In genomic region chr16:88634141-88634993, GRCh38 we compare ENCODE assay signal across 8 cellular contexts. TPM values are rescaled to one million over a fixed set of nuclear protein-coding genes. Genes with fewer than 3 reads are reported as not detected.
DNase-seq lines count a peak whose midpoint lies in the region; ATAC-seq lines count a peak whose summit lies in the region.
"Had no signal": no experiment of that assay in that cellular context is flagged by ENCODE, and none has a peak within 500 bp of the region (broad histone marks: within the 10 kb centered on the region; RNA-seq: fewer than 3 reads in every experiment).

No MANE protein-coding gene starts in this region.

- peak; percentile 81 for DNase-seq in activated CD4-positive, alpha-beta memory T cell treated with anti-CD3 and anti-CD28 coated beads, Interleukin-2, amount 10 ng/mL, durations not matched to agents 7 days and 5 days
- DNase-seq in epidermal melanocyte (ENCODE audit: insufficient read length, low spot score): peak; percentile 64
- DNase-seq in naive thymus-derived CD8-positive, alpha-beta T cell: peak in 7 of 10 donors; percentile 39 to 55 (median 46)
- DNase-seq in SHP77 (lab: John Stamatoyannopoulos, UW): no peak
- DNase-seq in GM19240 (ENCODE audit: insufficient read length, low spot score): no peak

- H3K4me3 Mint-ChIP-seq in activated CD4-positive, alpha-beta memory T cell treated with anti-CD3 and anti-CD28 coated beads, Interleukin-2, amount 10 ng/mL, durations not matched to agents 7 days and 5 days: peak overlapping the region; percentile 76
- peak overlapping the region; percentile 42 to 85 (median 80) for H3K4me3 Mint-ChIP-seq in naive thymus-derived CD8-positive, alpha-beta T cell
- H3K4me3 Mint-ChIP-seq: brain had no signal

- peak overlapping the region; percentile 62 for H3K27ac Mint-ChIP-seq in activated CD4-positive, alpha-beta memory T cell treated with anti-CD3 and anti-CD28 coated beads, Interleukin-2, amount 10 ng/mL, durations not matched to agents 7 days and 5 days
- H3K27ac Mint-ChIP-seq in naive thymus-derived CD8-positive, alpha-beta T cell: peak overlapping the region in 5 of 10 donors; percentile 31 to 90 (median 59)
- H3K27ac Mint-ChIP-seq: brain had no signal

- peaks cover 23% of the 10 kb centered on the region for H3K36me3 Mint-ChIP-seq in activated CD4-positive, alpha-beta memory T cell treated with anti-CD3 and anti-CD28 coated beads, Interleukin-2, amount 10 ng/mL, durations not matched to agents 7 days and 5 days (ENCODE audit: low read depth)
- H3K36me3 Mint-ChIP-seq in naive thymus-derived CD8-positive, alpha-beta T cell: peaks cover 0 to 23% (median 2%) of the 10 kb centered on the region in 3 donors

- ATAC-seq in GM19043 (IDR thresholded peaks at IDR 0.05; ENCODE audit: low read depth, unreplicated experiment) (peak; percentile 47), HG03196 (IDR thresholded peaks at IDR 0.05; ENCODE audit: unreplicated experiment) (peak; percentile 49)
- peak; percentile 43 to 47 for ATAC-seq in naive thymus-derived CD8-positive, alpha-beta T cell

- POLR2A ChIA-PET in activated CD4-positive, alpha-beta memory T cell treated with anti-CD3 and anti-CD28 coated beads, Interleukin-2, amount 10 ng/mL, durations not matched to agents 7 days and 5 days (lab: Charles Lee): interaction anchor here (1.2 to 1.8 kb wide), 4 partner anchors 15 to 71 kb away, joined by 3 to 15 read pairs (median 12); partner anchors contain the start of gene CYBA
- POLR2A ChIA-PET in naive thymus-derived CD8-positive, alpha-beta T cell (lab: Charles Lee): interaction anchor here (0.7 to 1.6 kb wide), 4 partner anchors 14 to 66 kb away, joined by 3 to 11 read pairs (median 4); no protein-coding TSS in a partner anchor

- H3K9me3 Mint-ChIP-seq in activated CD4-positive, alpha-beta memory T cell treated with anti-CD3 and anti-CD28 coated beads, Interleukin-2, amount 10 ng/mL, durations not matched to agents 7 days and 5 days: no peaks in the 10 kb centered on the region
- H3K9me3 Mint-ChIP-seq in naive thymus-derived CD8-positive, alpha-beta T cell: peaks cover 0 to 2% (median 0%) of the 10 kb centered on the region in 9 donors
- H3K9me3 Mint-ChIP-seq: brain had no signal

- CTCF ChIA-PET in activated CD4-positive, alpha-beta memory T cell treated with anti-CD3 and anti-CD28 coated beads, Interleukin-2, amount 10 ng/mL, durations not matched to agents 7 days and 5 days (lab: Charles Lee): interaction anchor here (1.3 kb wide), 1 partner anchor 14 kb away, joined by 3 read pairs; no protein-coding TSS in a partner anchor

- peaks cover 48% of the 10 kb centered on the region for H3K4me1 Mint-ChIP-seq in activated CD4-positive, alpha-beta memory T cell treated with anti-CD3 and anti-CD28 coated beads, Interleukin-2, amount 10 ng/mL, durations not matched to agents 7 days and 5 days
- peaks cover 11 to 44% (median 38%) of the 10 kb centered on the region in 4 donors for H3K4me1 Mint-ChIP-seq in naive thymus-derived CD8-positive, alpha-beta T cell
- H3K4me1 Mint-ChIP-seq: brain had no signal

- peaks cover 22% of the 10 kb centered on the region for H3K27me3 Mint-ChIP-seq in activated CD4-positive, alpha-beta memory T cell treated with anti-CD3 and anti-CD28 coated beads, Interleukin-2, amount 10 ng/mL, durations not matched to agents 7 days and 5 days
- H3K27me3 Mint-ChIP-seq in naive thymus-derived CD8-positive, alpha-beta T cell: peaks cover 0 to 10% (median 2%) of the 10 kb centered on the region in 5 donors

RNA-seq across cellular contexts. Expression of gene IL17C, which starts 4.0 kb away (rescaled TPM):
- total RNA-seq in activated CD4-positive, alpha-beta memory T cell treated with anti-CD3 and anti-CD28 coated beads, Interleukin-2, amount 10 ng/mL, durations not matched to agents 7 days and 5 days: under 1 TPM; 0.23 to 0.43 TPM
- total RNA-seq in naive thymus-derived CD8-positive, alpha-beta T cell: under 1 TPM; 0.49 to 0.60 TPM
- polyA plus RNA-seq in naive thymus-derived CD8-positive, alpha-beta T cell: under 1 TPM in 2 of 3 donors, not detected in 1; 0.16 to 0.69 TPM

RNA-seq across cellular contexts. Expression of gene CYBA, which starts 16.5 kb away (rescaled TPM):
- total RNA-seq in activated CD4-positive, alpha-beta memory T cell treated with anti-CD3 and anti-CD28 coated beads, Interleukin-2, amount 10 ng/mL, durations not matched to agents 7 days and 5 days: 100 to 1,000 TPM; 580 to 588 TPM
- 100 to 1,000 TPM; 231 to 235 TPM for total RNA-seq in naive thymus-derived CD8-positive, alpha-beta T cell
- polyA plus RNA-seq in naive thymus-derived CD8-positive, alpha-beta T cell: 100 to 1,000 TPM; 625 to 787 (median 649) TPM

RNA-seq across cellular contexts. Expression of gene MVD, which starts 28.5 kb away (rescaled TPM):
- total RNA-seq in activated CD4-positive, alpha-beta memory T cell treated with anti-CD3 and anti-CD28 coated beads, Interleukin-2, amount 10 ng/mL, durations not matched to agents 7 days and 5 days: 100 to 1,000 TPM; 134 to 139 TPM
- total RNA-seq in naive thymus-derived CD8-positive, alpha-beta T cell: 10 to 100 TPM; 40.2 to 42.7 TPM
- 10 to 100 TPM; 14.4 to 20.4 (median 18.5) TPM for polyA plus RNA-seq in naive thymus-derived CD8-positive, alpha-beta T cell

RNA-seq across cellular contexts. Expression of gene SNAI3, which starts 51.9 kb away (rescaled TPM):
- 10 to 100 TPM; 16.5 to 16.6 TPM for total RNA-seq in activated CD4-positive, alpha-beta memory T cell treated with anti-CD3 and anti-CD28 coated beads, Interleukin-2, amount 10 ng/mL, durations not matched to agents 7 days and 5 days
- total RNA-seq in naive thymus-derived CD8-positive, alpha-beta T cell: 1 to 10 TPM; 2.3 to 2.5 TPM
- polyA plus RNA-seq in naive thymus-derived CD8-positive, alpha-beta T cell: 1 to 10 TPM; 3.3 to 6.1 (median 5.3) TPM

Comparison
In these comparisons a context has a peak if more than half of its experiments do, and no peak if none do; other contexts are left out.
1. DNase-seq: peak in activated CD4-positive, alpha-beta memory T cell treated with anti-CD3 and anti-CD28 coated beads, Interleukin-2, amount 10 ng/mL, durations not matched to agents 7 days and 5 days (single experiment), epidermal melanocyte (single experiment) and naive thymus-derived CD8-positive, alpha-beta T cell (7 of 10); none in SHP77 (0 of 2) and GM19240 (single experiment).
2. Peak in every context shown above with its lines, with median percentiles within 50 percentile points of each other: ATAC-seq.